In genomic region chr16:2813661-2814288, GRCh38 we compare ENCODE assay signal across 21 cellular contexts. TPM values are rescaled to one million over a fixed set of nuclear protein-coding genes. Genes with fewer than 3 reads are reported as not detected.
A peak's percentile ranks its signal among the peaks of the same experiment; 100 is the strongest.
DNase-seq lines count a peak whose midpoint lies in the region; ATAC-seq and TF ChIP-seq lines count a peak whose summit lies in the region.
"Had no signal": no experiment of that assay in that cellular context is flagged by ENCODE, and none has a peak within 500 bp of the region (broad histone marks: within the 10 kb centered on the region; RNA-seq: fewer than 3 reads in every experiment).

No MANE protein-coding gene starts in this region.

- TF ChIP-seq EP300 in sigmoid colon (IDR thresholded peaks at IDR 0.05): no peak

- ATAC-seq in HG03097 (IDR thresholded peaks at IDR 0.05; ENCODE audit: low FRiP score, unreplicated experiment): no peak
- ATAC-seq in HG02981 (IDR thresholded peaks at IDR 0.05; ENCODE audit: unreplicated experiment): no peak
- ATAC-seq in GM19463 (IDR thresholded peaks at IDR 0.05; ENCODE audit: unreplicated experiment): no peak
- ATAC-seq: A549 had no signal

- WGBS in sigmoid colon, 2 donors: 86 to 89% methylated on average over 12 of the region's 12 CpGs

- peaks cover 0 to 2% of the 10 kb centered on the region in 2 donors for H3K27me3 ChIP-seq in right atrium auricular region
- peaks cover 0 to 41% (median 34%) of the 10 kb centered on the region in 3 donors for H3K27me3 ChIP-seq in sigmoid colon

- H3K4me1 ChIP-seq in right atrium auricular region (no peaks in the 10 kb centered on the region), sigmoid colon (no peaks in the 10 kb centered on the region)
- H3K4me1 ChIP-seq: A549, BE2C had no signal

- H3K27ac ChIP-seq in right atrium auricular region (no peak overlapping the region), sigmoid colon (no peak overlapping the region)
- H3K27ac ChIP-seq: A549, SJCRH30 had no signal

- H3K9me3 ChIP-seq in right atrium auricular region (no peaks in the 10 kb centered on the region), sigmoid colon (no peaks in the 10 kb centered on the region)
- H3K9me3 ChIP-seq: A549, BE2C, SJCRH30 had no signal

- H3K4me3 ChIP-seq in right atrium auricular region (no peak overlapping the region), sigmoid colon (no peak overlapping the region)
- H3K4me3 ChIP-seq: A549, SJCRH30 had no signal

- no peak for TF ChIP-seq CTCF in right atrium auricular region (IDR thresholded peaks at IDR 0.05)
- no peak for TF ChIP-seq CTCF in sigmoid colon (IDR thresholded peaks at IDR 0.05)

- DNase-seq in cardiac septum (ENCODE audit: low spot score) (peak; percentile 57), right atrium auricular region (ENCODE audit: low spot score) (no peak), islet precursor cell (peak; percentile 40), sigmoid colon (peak; percentile 54)
- DNase-seq: BE2C; DMS53; GDM1; KG1; NCI-H1092; NCI-H1436; NCI-H187 treated with DMSO at 0.1 percent for 48 hours; NCI-H2107; NCI-H510A; NCI-H748 treated with DMSO at 0.1 percent for 48 hours; NK-92 treated with Interleukin-12 subunit alpha and Interleukin-12 subunit beta, amount 100 ng/mL, for 24 hours; SJCRH30 had no signal

- no peak for TF ChIP-seq POLR2A in sigmoid colon (IDR thresholded peaks at IDR 0.05)

- H3K36me3 ChIP-seq in right atrium auricular region (no peaks in the 10 kb centered on the region), sigmoid colon (no peaks in the 10 kb centered on the region)
- H3K36me3 ChIP-seq: BE2C, SJCRH30 had no signal

- intact Hi-C loops in cardiac septum (cut with DNase I) (no loop called here), sigmoid colon (cut with DNase I) (no loop called here)

RNA-seq across cellular contexts. Expression of gene PRSS21, which starts 3.3 kb away (rescaled TPM):
- total RNA-seq in cardiac septum (not detected), right atrium auricular region (not detected), sigmoid colon (not detected)
- polyA plus RNA-seq in sigmoid colon: under 1 TPM in 1 of 3 donors, not detected in 2; 0.58 TPM
- total RNA-seq: H4, SJCRH30 had no signal

RNA-seq across cellular contexts. Expression of gene PRSS41, which starts 15.5 kb away (rescaled TPM):
- total RNA-seq in cardiac septum (not detected), right atrium auricular region (not detected), sigmoid colon (not detected)
- not detected for polyA plus RNA-seq in sigmoid colon
- total RNA-seq: H4, SJCRH30 had no signal
- polyA plus RNA-seq: A549 had no signal

RNA-seq across cellular contexts. Expression of gene ZG16B, which starts 16.3 kb away (rescaled TPM):
- total RNA-seq in cardiac septum: not detected
- total RNA-seq in right atrium auricular region: under 1 TPM in 1 of 2 donors, not detected in 1; 0.79 TPM
- total RNA-seq in sigmoid colon: not detected
- 100 to 1,000 TPM in 1 of 3 donors, 10 to 100 TPM in 2; 15.6 to 147 (median 55.0) TPM for polyA plus RNA-seq in sigmoid colon
- total RNA-seq: SJCRH30 had no signal

RNA-seq across cellular contexts. Expression of gene PRSS33, which starts 26.4 kb away (rescaled TPM):
- total RNA-seq in cardiac septum (not detected), right atrium auricular region (not detected), sigmoid colon (not detected)
- not detected for polyA plus RNA-seq in sigmoid colon
- total RNA-seq: SJCRH30 had no signal

RNA-seq across cellular contexts. Expression of gene ELOB, which starts 36.7 kb away (rescaled TPM):
- total RNA-seq in cardiac septum (278 TPM), right atrium auricular region (100 to 1,000 TPM; 408 to 856 TPM), sigmoid colon (1,000 to 10,000 TPM in 1 of 4 donors, 100 to 1,000 TPM in 3; 329 to 1,166 (median 508) TPM)
- polyA plus RNA-seq in sigmoid colon: 100 to 1,000 TPM; 454 to 984 (median 463) TPM
